1 cellular context compared by ENCODE assay signal in the genomic region with DNA sequence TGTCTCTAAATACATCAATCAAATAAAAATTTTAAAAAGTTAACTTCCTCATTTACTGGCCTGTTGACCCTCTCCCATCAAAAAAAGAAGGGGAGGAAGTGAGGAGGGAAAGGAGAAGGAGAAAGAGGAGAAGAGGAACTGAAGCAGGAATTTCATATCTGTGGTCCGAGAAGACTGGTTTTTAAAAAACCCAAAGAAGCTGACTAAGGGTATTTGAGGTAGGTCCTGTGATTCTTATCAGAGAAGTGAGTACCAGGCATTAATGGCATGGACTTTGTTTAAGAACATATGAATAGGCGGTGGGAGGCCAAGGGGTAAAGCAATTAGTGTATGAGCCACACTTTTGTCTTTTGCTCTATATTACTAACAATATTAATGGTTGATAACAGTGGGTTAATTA.
A peak's percentile ranks its signal among the peaks of the same experiment; 100 is the strongest.
TF ChIP-seq lines count a peak whose summit lies in the region.

No MANE protein-coding gene starts in this region.

TF ChIP-seq in IMR-90, 13 proteins besides CTCF, POLR2A, EP300 and RAD21:
- TF ChIP-seq CHD1 (IDR thresholded peaks at IDR 0.05; ENCODE audit: low read depth, low read length): no peak
- TF ChIP-seq FOS (IDR thresholded peaks at IDR 0.05; ENCODE audit: low read depth, low read length): no peak
- TF ChIP-seq MAFK (IDR thresholded peaks at IDR 0.05; ENCODE audit: low read depth, low read length): peak; percentile 84
